18 cellular contexts compared by ENCODE assay signal in genomic region chr11:1340111-1340510, GRCh38. TPM values are rescaled to one million over a fixed set of nuclear protein-coding genes. Genes with fewer than 3 reads are reported as not detected.
"Had no signal": no experiment of that assay in that cellular context is flagged by ENCODE, and none has a peak within 500 bp of the region (broad histone marks: within the 10 kb centered on the region; RNA-seq: fewer than 3 reads in every experiment).

No MANE protein-coding gene starts in this region.

- FAIRE-seq: endometrium had no signal

- DNase-seq: activated CD4-positive, alpha-beta T cell treated with anti-CD3 and anti-CD28 coated beads for 48 hours; activated CD8-positive, alpha-beta T cell treated with anti-CD3 and anti-CD28 coated beads, Interleukin-2, amount 10 ng/mL, durations not matched to agents 7 days and 5 days; activated naive CD4-positive, alpha-beta T cell treated with anti-CD3 and anti-CD28 coated beads, Interleukin-2, amount 50 U/mL, for 16 hours; activated naive CD8-positive, alpha-beta T cell treated with anti-CD3 and anti-CD28 coated beads, Interleukin-2, amount 50 U/mL, for 24 hours; activated T-cell treated with anti-CD3 and anti-CD28 coated beads, Interleukin-2, amount 50 U/mL, for 48 hours; cerebellar nuclear complex; effector CD4-positive, alpha-beta T cell; foreskin fibroblast; heart right ventricle; left colon; lower lobe of right lung; naive thymus-derived CD4-positive, alpha-beta T cell; retina; stimulated activated CD4-positive, alpha-beta T cell treated with anti-CD3 and anti-CD28 coated beads, Interleukin-4, amount 100 ng/mL, for 24 hours; stimulated activated naive CD4-positive, alpha-beta T cell treated with Interleukin-2 at 50 U/mL for 16 hours; upper lobe of left lung had no signal

- H3K9me3 ChIP-seq: heart right ventricle, lower lobe of right lung, upper lobe of left lung had no signal

- H3K27me3 ChIP-seq: heart right ventricle, upper lobe of left lung had no signal

- H3K27ac ChIP-seq: heart right ventricle, lower lobe of right lung, upper lobe of left lung had no signal

- H3K36me3 ChIP-seq: heart right ventricle, lower lobe of right lung, upper lobe of left lung had no signal

- ATAC-seq: activated CD8-positive, alpha-beta T cell treated with anti-CD3 and anti-CD28 coated beads, Interleukin-2, amount 10 ng/mL, durations not matched to agents 7 days and 5 days; activated naive CD8-positive, alpha-beta T cell treated with anti-CD3 and anti-CD28 coated beads, Interleukin-2, amount 50 U/mL, for 24 hours; heart right ventricle; left colon; lower lobe of right lung; naive thymus-derived CD4-positive, alpha-beta T cell had no signal

- H3K4me3 ChIP-seq: heart right ventricle, lower lobe of right lung, upper lobe of left lung had no signal

RNA-seq across cellular contexts. Expression of gene BRSK2, which starts 49.6 kb away (rescaled TPM):
- total RNA-seq: T-helper 2 cell treated with Interferon-gamma antibody and Interleukin-4, amounts not matched to agents 100 ng/mL and 5 ng/mL, for 36 hours had no signal
- polyA plus RNA-seq: naive thymus-derived CD4-positive, alpha-beta T cell had no signal
